ENCODE assay signal across 8 cellular contexts in genomic region chr22:31089101-31090100, GRCh38. TPM values are rescaled to one million over a fixed set of nuclear protein-coding genes. Genes with fewer than 3 reads are reported as not detected.
A peak's percentile ranks its signal among the peaks of the same experiment; 100 is the strongest.
DNase-seq lines count a peak whose midpoint lies in the region; ATAC-seq and TF ChIP-seq lines count a peak whose summit lies in the region.
"Had no signal": no experiment of that assay in that cellular context is flagged by ENCODE, and none has a peak within 500 bp of the region (broad histone marks: within the 10 kb centered on the region; RNA-seq: fewer than 3 reads in every experiment).

No MANE protein-coding gene starts in this region.

- TF ChIP-seq CTCF in IMR-90 (conservative IDR thresholded peaks at IDR 0.05; ENCODE audit: low read depth, low read length) (peak; percentile 79), gastrocnemius medialis (IDR thresholded peaks at IDR 0.05 in 4 of 5, conservative IDR thresholded peaks at IDR 0.05 in 1 of 5) (peak; percentile 90 to 94 (median 93))

- no peak overlapping the region for H2BK15ac ChIP-seq in IMR-90 (ENCODE audit: low read depth, low read length)

- no peak overlapping the region for H3K4me3 Mint-ChIP-seq in activated CD8-positive, alpha-beta T cell treated with anti-CD3 and anti-CD28 coated beads, Interleukin-2, amount 10 ng/mL, durations not matched to agents 7 days and 5 days

- H2AK5ac ChIP-seq in IMR-90 (ENCODE audit: low read depth, low read length): 0 out of 2 replicates have a peak overlapping the region, but pooled peaks have one; percentile 30

- CTCF ChIA-PET in IMR-90 (lab: Yijun Ruan, JAX): interaction anchor here (0.5 to 0.6 kb wide), 2 partner anchors 43 to 193 kb away, joined by 3 to 4 read pairs; no protein-coding TSS in a partner anchor
- CTCF ChIA-PET in activated CD8-positive, alpha-beta T cell treated with anti-CD3 and anti-CD28 coated beads, Interleukin-2, amount 10 ng/mL, durations not matched to agents 7 days and 5 days (lab: Charles Lee): interaction anchor here (1.0 to 1.9 kb wide), 2 partner anchors 18 to 39 kb away, joined by 3 to 4 read pairs; partner anchors contain the start of gene SELENOM

- intact Hi-C loops in IMR-90 (cut with micrococcal nuclease): loop anchor here (1.0 kb wide), 2 partner anchors 60 to 142 kb away; no protein-coding TSS in a partner anchor
- intact Hi-C loops in head of caudate nucleus (cut with DNase I): loop anchor here (5.0 to 10.0 kb wide), 2 partner anchors 142 to 145 kb away; no protein-coding TSS in a partner anchor
- intact Hi-C loops in gastrocnemius medialis (cut with DNase I; ENCODE audit: low total_unique reads): loop anchor here (1.0 kb wide), 3 partner anchors 18 to 142 kb away; partner anchors contain the start of gene SELENOM

- ATAC-seq in IMR-90 (ENCODE audit: low read depth): peak; percentile 22
- no peak for ATAC-seq in activated CD8-positive, alpha-beta T cell treated with anti-CD3 and anti-CD28 coated beads, Interleukin-2, amount 10 ng/mL, durations not matched to agents 7 days and 5 days
- peak; percentile 17 to 22 for ATAC-seq in gastrocnemius medialis
- ATAC-seq in HG02678 (IDR thresholded peaks at IDR 0.05; ENCODE audit: unreplicated experiment): no peak
- ATAC-seq in HG03571 (IDR thresholded peaks at IDR 0.05; ENCODE audit: unreplicated experiment): no peak

- H3K27me3 ChIP-seq in IMR-90 (ENCODE audit: control insufficient read depth, insufficient read depth, low read length) (no peaks in the 10 kb centered on the region), gastrocnemius medialis (no peaks in the 10 kb centered on the region)

- POLR2A ChIA-PET in IMR-90 (lab: Charles Lee; ENCODE audit: unreplicated experiment): no interaction called here
- POLR2A ChIA-PET in activated CD8-positive, alpha-beta T cell treated with anti-CD3 and anti-CD28 coated beads, Interleukin-2, amount 10 ng/mL, durations not matched to agents 7 days and 5 days (lab: Charles Lee): no interaction called here

- in situ Hi-C loops in IMR-90 (cut with MboI; ENCODE audit: low sequenced_read_pairs) (loop anchor here (5.0 kb wide), 1 partner anchor 142 kb away; no protein-coding TSS in a partner anchor), gastrocnemius medialis (cut with MboI; ENCODE audit: low sequenced_read_pairs in 4 of 4) (loop anchor here (5.0 to 10.0 kb wide), 8 partner anchors 58 to 145 kb away; partner anchors contain the start of genes MORC2 (in 2 of the 4) and TUG1 (in 2 of the 4))

- TF ChIP-seq RAD21 in IMR-90 (IDR thresholded peaks at IDR 0.05; ENCODE audit: low read length): peak; percentile 75

- H3K36me3 ChIP-seq in IMR-90 (ENCODE audit: control insufficient read depth, insufficient read depth, low read length) (peaks cover 70% of the 10 kb centered on the region), gastrocnemius medialis (peaks cover 0 to 13% of the 10 kb centered on the region in 2 donors)

- H3K27ac ChIP-seq in IMR-90 (ENCODE audit: insufficient read depth, low read length) (no peak overlapping the region), gastrocnemius medialis (peak overlapping the region; percentile 20 to 63 (median 54))

- no peak overlapping the region for H3K23ac ChIP-seq in IMR-90 (ENCODE audit: low read depth, low read length)

- no peak overlapping the region for H3K4me3 ChIP-seq in IMR-90 (ENCODE audit: insufficient read depth, low read depth, low read length)
- no peak overlapping the region for H3K4me3 ChIP-seq in gastrocnemius medialis

- H3K9ac ChIP-seq in IMR-90 (ENCODE audit: low read depth, low read length): no peak overlapping the region

- H3K56ac ChIP-seq in IMR-90 (ENCODE audit: extremely low read depth, insufficient read depth, low read length): no peak overlapping the region

- no peaks in the 10 kb centered on the region for H3K9me3 ChIP-seq in IMR-90 (ENCODE audit: control insufficient read depth, insufficient read depth, low read length)
- no peaks in the 10 kb centered on the region for H3K9me3 ChIP-seq in gastrocnemius medialis

- H3K4me2 ChIP-seq in IMR-90 (ENCODE audit: low read depth, low read length): no peak overlapping the region

- dilution Hi-C loops in IMR-90 (cut with HindIII; ENCODE audit: low sequenced_read_pairs, unreplicated experiment): no loop called here

- H3K4ac ChIP-seq in IMR-90 (ENCODE audit: low read depth, low read length): peak overlapping the region; percentile 10; the same call in 1 of the 2 replicates

- no peak for TF ChIP-seq POLR2A in IMR-90 (IDR thresholded peaks at IDR 0.05; ENCODE audit: low read depth, low read length)
- TF ChIP-seq POLR2A in gastrocnemius medialis (IDR thresholded peaks at IDR 0.05): no peak

- no peaks in the 10 kb centered on the region; the same call in 1 of the 2 replicates for H3K9me1 ChIP-seq in IMR-90 (ENCODE audit: insufficient read depth, low read length)

- H3K4me1 Mint-ChIP-seq in activated CD8-positive, alpha-beta T cell treated with anti-CD3 and anti-CD28 coated beads, Interleukin-2, amount 10 ng/mL, durations not matched to agents 7 days and 5 days (ENCODE audit: low read depth): peaks cover 3% of the 10 kb centered on the region

- peak overlapping the region; percentile 65 for H2AK9ac ChIP-seq in IMR-90 (replicated peaks; ENCODE audit: low read depth, low read length, poor library complexity)

- H3K14ac ChIP-seq in IMR-90 (replicated peaks; ENCODE audit: low read depth, low read length): no peak overlapping the region

- H3K27ac Mint-ChIP-seq in activated CD8-positive, alpha-beta T cell treated with anti-CD3 and anti-CD28 coated beads, Interleukin-2, amount 10 ng/mL, durations not matched to agents 7 days and 5 days: peak overlapping the region; percentile 2

- no peaks in the 10 kb centered on the region for H3K9me3 Mint-ChIP-seq in activated CD8-positive, alpha-beta T cell treated with anti-CD3 and anti-CD28 coated beads, Interleukin-2, amount 10 ng/mL, durations not matched to agents 7 days and 5 days (ENCODE audit: insufficient read depth)

- peak overlapping the region; percentile 21 for H2AFZ ChIP-seq in IMR-90 (replicated peaks; ENCODE audit: low read length, poor library complexity)

- H3K27me3 Mint-ChIP-seq in activated CD8-positive, alpha-beta T cell treated with anti-CD3 and anti-CD28 coated beads, Interleukin-2, amount 10 ng/mL, durations not matched to agents 7 days and 5 days (ENCODE audit: low read depth): no peaks in the 10 kb centered on the region

- H4K5ac ChIP-seq in IMR-90 (ENCODE audit: low read depth, low read length): no peak overlapping the region

- 94% methylated on average over 3 of the region's 11 CpGs; no CpG with 5 or more reads in 1 of the 2 experiments for WGBS in IMR-90 (ENCODE audit: extremely low coverage in 2 of 2, insufficient read length in 1 of 2), 2 experiments

- no TSS peak for BruUV-seq in IMR-90 (replicated peaks; lab: Mats Ljungman, UMichigan)

- no peak overlapping the region for H2BK120ac ChIP-seq in IMR-90 (ENCODE audit: low read depth, low read length)

- H3K36me3 Mint-ChIP-seq in activated CD8-positive, alpha-beta T cell treated with anti-CD3 and anti-CD28 coated beads, Interleukin-2, amount 10 ng/mL, durations not matched to agents 7 days and 5 days (ENCODE audit: low read depth): peaks cover 11% of the 10 kb centered on the region

- H3K79me1 ChIP-seq in IMR-90 (ENCODE audit: low read depth in 1 of 2, low read length in 2 of 2): peaks cover 33 to 71% of the 10 kb centered on the region in 2 experiments

- H3K4me1 ChIP-seq in IMR-90 (ENCODE audit: control insufficient read depth, insufficient read depth, low read length): peaks cover 5% of the 10 kb centered on the region
- peaks cover 35 to 39% of the 10 kb centered on the region in 2 donors for H3K4me1 ChIP-seq in gastrocnemius medialis

- peaks cover 22% of the 10 kb centered on the region for H4K20me1 ChIP-seq in IMR-90 (ENCODE audit: insufficient read depth, low read length)

- DNase-seq in EL: peak; percentile 36
- no peak for DNase-seq in IMR-90
- DNase-seq in activated CD8-positive, alpha-beta T cell treated with anti-CD3 and anti-CD28 coated beads, Interleukin-2, amount 10 ng/mL, durations not matched to agents 7 days and 5 days: peak; percentile 43
- peak in 40 of 42 donors; percentile 40 to 88 (median 68) for DNase-seq in head of caudate nucleus
- peak; percentile 44 to 62 for DNase-seq in gastrocnemius medialis

- H3K18ac ChIP-seq in IMR-90 (ENCODE audit: low read depth, low read length): no peak overlapping the region

- H2BK5ac ChIP-seq in IMR-90 (ENCODE audit: low read depth, low read length, poor library complexity, severe bottlenecking): no peak overlapping the region

- H4K8ac ChIP-seq in IMR-90 (ENCODE audit: low read depth in 2 of 2, low read length in 2 of 2): no peak overlapping the region

- H2BK20ac ChIP-seq in IMR-90 (ENCODE audit: low read depth, low read length): no peak overlapping the region

- H4K91ac ChIP-seq in IMR-90 (ENCODE audit: insufficient read depth, low read depth, low read length): no peak overlapping the region; the same call in 1 of the 2 replicates

RNA-seq across cellular contexts. Expression of gene SMTN, which starts 8.3 kb away (rescaled TPM):
- 47.2 and 53.6 TPM in 2 replicates for total RNA-seq in IMR-90 (2012; rRNA removed)
- polyA plus RNA-seq in IMR-90 (2012; rRNA removed): 63.7 and 65.1 TPM in 2 replicates
- 97.1 and 119 TPM in 2 replicates for polyA plus RNA-seq in IMR-90 (2012; cell fraction: cytosol; rRNA removed)
- 227 and 462 TPM in 2 replicates for polyA plus RNA-seq in IMR-90 (2012; cell fraction: nucleus; rRNA removed; ENCODE audit: low replicate concordance)
- 10 to 100 TPM; 51.0 to 61.7 TPM for total RNA-seq in activated CD8-positive, alpha-beta T cell treated with anti-CD3 and anti-CD28 coated beads, Interleukin-2, amount 10 ng/mL, durations not matched to agents 7 days and 5 days
- 100 to 1,000 TPM in 1 of 4 donors, 10 to 100 TPM in 3; 39.5 to 104 (median 45.3) TPM for total RNA-seq in gastrocnemius medialis

RNA-seq across cellular contexts. Expression of gene SELENOM, which starts 18.0 kb away (rescaled TPM):
- total RNA-seq in IMR-90 (2012; rRNA removed) (36.1 and 46.2 TPM in 2 replicates), gastrocnemius medialis (100 to 1,000 TPM; 144 to 184 (median 157) TPM)
- polyA plus RNA-seq in IMR-90 (2012; rRNA removed): 270 and 369 TPM in 2 replicates
- 662 and 853 TPM in 2 replicates for polyA plus RNA-seq in IMR-90 (2012; cell fraction: cytosol; rRNA removed)
- polyA plus RNA-seq in IMR-90 (2012; cell fraction: nucleus; rRNA removed; ENCODE audit: low replicate concordance): 256 and 316 TPM in 2 replicates
- under 1 TPM; 0.76 to 0.87 TPM for total RNA-seq in activated CD8-positive, alpha-beta T cell treated with anti-CD3 and anti-CD28 coated beads, Interleukin-2, amount 10 ng/mL, durations not matched to agents 7 days and 5 days

RNA-seq across cellular contexts. Expression of gene INPP5J, which starts 33.4 kb away (rescaled TPM):
- total RNA-seq in IMR-90 (2012; rRNA removed): 0.28 and 0.36 TPM in 2 replicates
- 2.0 and 2.2 TPM in 2 replicates for polyA plus RNA-seq in IMR-90 (2012; rRNA removed)
- polyA plus RNA-seq in IMR-90 (2012; cell fraction: cytosol; rRNA removed): 0.41 and 2.1 TPM in 2 replicates
- 9.6 and 20.2 TPM in 2 replicates for polyA plus RNA-seq in IMR-90 (2012; cell fraction: nucleus; rRNA removed; ENCODE audit: low replicate concordance)
- not detected for total RNA-seq in activated CD8-positive, alpha-beta T cell treated with anti-CD3 and anti-CD28 coated beads, Interleukin-2, amount 10 ng/mL, durations not matched to agents 7 days and 5 days
- total RNA-seq in gastrocnemius medialis: under 1 TPM; 0.15 to 0.33 (median 0.28) TPM
- total RNA-seq: T-helper 1 cell treated with Interleukin-12 subunit alpha and Interleukin-12 subunit beta and Interleukin-4 antibody, amounts not matched to agents 30 ng/mL and 1 ng/mL, for 36 hours had no signal

RNA-seq across cellular contexts. Expression of gene PLA2G3, which starts 50.9 kb away (rescaled TPM):
- total RNA-seq in IMR-90 (2012; rRNA removed) (under 0.01 TPM in 1 of 2 replicates, not detected in the other), gastrocnemius medialis (not detected)
- 0.07 and 0.12 TPM in 2 replicates for polyA plus RNA-seq in IMR-90 (2012; rRNA removed)
- 0.04 TPM in 1 of 2 replicates, not detected in the other for polyA plus RNA-seq in IMR-90 (2012; cell fraction: cytosol; rRNA removed)
- polyA plus RNA-seq in IMR-90 (2012; cell fraction: nucleus; rRNA removed; ENCODE audit: low replicate concordance): 0.09 and 0.11 TPM in 2 replicates
- total RNA-seq in activated CD8-positive, alpha-beta T cell treated with anti-CD3 and anti-CD28 coated beads, Interleukin-2, amount 10 ng/mL, durations not matched to agents 7 days and 5 days: not detected
- total RNA-seq: T-helper 1 cell treated with Interleukin-12 subunit alpha and Interleukin-12 subunit beta and Interleukin-4 antibody, amounts not matched to agents 30 ng/mL and 1 ng/mL, for 36 hours had no signal

Comparison
In these comparisons a context has a peak if more than half of its experiments do, and no peak if none do; other contexts are left out.
1. ATAC-seq: peak in IMR-90 (single experiment) and gastrocnemius medialis (2 of 2); none in activated CD8-positive, alpha-beta T cell treated with anti-CD3 and anti-CD28 coated beads, Interleukin-2, amount 10 ng/mL, durations not matched to agents 7 days and 5 days (single experiment), HG02678 (single experiment) and HG03571 (single experiment).
2. RNA of gene SELENOM, which starts 18.0 kb away (total RNA-seq): 144 to 184 TPM in gastrocnemius medialis and 36.1 to 46.2 TPM in IMR-90; 0.76 to 0.87 TPM in activated CD8-positive, alpha-beta T cell treated with anti-CD3 and anti-CD28 coated beads, Interleukin-2, amount 10 ng/mL, durations not matched to agents 7 days and 5 days; every median in the first group is over 10 times any median in the second.